In the genomic region with DNA sequence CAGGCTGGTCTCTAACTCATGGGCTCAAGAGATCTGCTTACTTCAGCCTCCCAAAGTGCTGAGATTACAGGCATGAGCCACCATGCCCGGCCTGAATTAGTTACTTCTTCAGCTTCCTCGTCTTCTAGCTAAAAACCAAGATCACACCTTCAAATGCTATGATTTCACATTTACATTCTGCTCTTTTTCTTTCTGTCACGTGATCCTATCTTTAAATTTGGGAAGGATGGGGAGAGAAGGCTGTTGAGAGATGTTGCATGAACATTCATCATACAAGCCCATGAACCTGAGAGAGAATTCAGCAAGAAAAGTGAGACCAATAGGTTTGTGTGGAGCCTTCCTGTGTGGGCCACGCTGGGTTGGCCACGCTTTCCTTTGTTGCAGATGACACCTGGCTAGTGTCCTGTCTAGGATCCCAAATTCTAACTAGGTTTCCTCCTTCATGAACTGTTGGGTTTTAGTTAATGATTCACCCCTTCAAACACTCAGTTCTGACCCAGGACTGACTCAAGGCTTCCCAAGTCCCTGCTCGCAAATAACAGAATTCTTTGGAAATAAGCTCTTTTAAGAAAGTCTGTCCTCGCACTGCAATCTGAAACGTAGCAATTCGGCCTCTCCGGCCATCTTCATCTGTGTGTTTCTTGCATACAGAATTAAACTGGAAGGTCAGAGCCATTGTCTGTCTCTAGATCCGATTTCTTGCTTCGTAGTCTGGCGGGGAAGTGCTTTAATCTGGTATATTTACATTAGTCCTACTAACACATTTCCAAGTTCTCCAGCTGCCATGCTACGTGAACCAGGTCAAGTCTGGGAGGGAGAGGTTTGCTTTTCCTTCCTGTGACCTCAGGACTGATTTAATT, we compare ENCODE assay signal across 8 cellular contexts. TPM values are rescaled to one million over a fixed set of nuclear protein-coding genes. Genes with fewer than 3 reads are reported as not detected.
A peak's percentile ranks its signal among the peaks of the same experiment; 100 is the strongest.
DNase-seq lines count a peak whose midpoint lies in the region; ATAC-seq, FAIRE-seq and TF ChIP-seq lines count a peak whose summit lies in the region.
"Had no signal": no experiment of that assay in that cellular context is flagged by ENCODE, and none has a peak within 500 bp of the region (broad histone marks: within the 10 kb centered on the region; RNA-seq: fewer than 3 reads in every experiment).

No MANE protein-coding gene starts in this region.

- WGBS in HepG2 (ENCODE audit: low lambda C conversion rate), result 31% methylated on average over 14 of the region's 14 CpGs
- 67% methylated on average over 14 of the region's 14 CpGs for WGBS in smooth muscle cell (ENCODE audit: low lambda C conversion rate)

- H3K4me3 ChIP-seq in PC-3 (ENCODE audit: low read length) (no peak overlapping the region), HepG2 (replicated peaks in 1 of 3; ENCODE audit: insufficient read depth in 1 of 3, low read depth in 2 of 3, low read length in 3 of 3) (peak overlapping the region; percentile 6 to 19 (median 15); a peak in 2 of 6 replicates), smooth muscle cell (peak overlapping the region; percentile 40)

- H3K9me3 ChIP-seq in PC-3 (ENCODE audit: low read length) (no peaks in the 10 kb centered on the region), HepG2 (ENCODE audit: low read length) (no peaks in the 10 kb centered on the region), smooth muscle cell (replicated peaks; ENCODE audit: low read depth) (no peaks in the 10 kb centered on the region)

- no peak for TF ChIP-seq RAD21 in HepG2 (CRISPR knock-in tag; IDR thresholded peaks at IDR 0.05)

- BruUV-seq in PC-3 (replicated peaks; lab: Mats Ljungman, UMichigan) (no TSS peak), HepG2 (replicated peaks; lab: Mats Ljungman, UMichigan) (no TSS peak)

- peaks cover 28% of the 10 kb centered on the region for H3K4me1 Mint-ChIP-seq in chondrocyte (ENCODE audit: low read depth)

- H3K9me3 Mint-ChIP-seq in chondrocyte (ENCODE audit: low read depth), result no peaks in the 10 kb centered on the region
- H3K9me3 Mint-ChIP-seq: stimulated activated effector memory CD8-positive, alpha-beta T cell treated with anti-CD3 and anti-CD28 coated beads, Interleukin-12 subunit alpha, Interleukin-12 subunit beta, amount 100 ng/mL, for 72 hours had no signal

- H3F3A ChIP-seq in PC-3 (ENCODE audit: low read length, unreplicated experiment), result no peaks in the 10 kb centered on the region
- no peaks in the 10 kb centered on the region for H3F3A ChIP-seq in smooth muscle cell (ENCODE audit: low read depth)

- H3K9me2 ChIP-seq in PC-3 (replicated peaks; ENCODE audit: low read length), result no peaks in the 10 kb centered on the region

- CTCF ChIA-PET in PC-3 (lab: Charles Lee), result interaction anchor here (0.5 to 1.6 kb wide), 5 partner anchors 184 to 667 kb away, joined by 3 to 4 read pairs (median 3); no protein-coding TSS in a partner anchor
- CTCF ChIA-PET in HepG2 (lab: Yijun Ruan, JAX; ENCODE audit: low intra/inter-chr PET ratio, low total read pairs), result interaction anchor here (1.3 kb wide), 1 partner anchor 779 kb away, joined by 4 read pairs; no protein-coding TSS in a partner anchor

- H3K36me3 ChIP-seq in PC-3 (ENCODE audit: low read depth, low read length) (no peaks in the 10 kb centered on the region), HepG2 (replicated peaks in 1 of 2; ENCODE audit: control insufficient read depth in 1 of 2, insufficient read depth in 2 of 2, low read length in 2 of 2) (no peaks in the 10 kb centered on the region), smooth muscle cell (ENCODE audit: low read depth) (no peaks in the 10 kb centered on the region)

- peak overlapping the region; percentile 69 for H3K27ac Mint-ChIP-seq in chondrocyte (ENCODE audit: unreplicated experiment)
- H3K27ac Mint-ChIP-seq: stimulated activated effector memory CD8-positive, alpha-beta T cell treated with anti-CD3 and anti-CD28 coated beads, Interleukin-12 subunit alpha, Interleukin-12 subunit beta, amount 100 ng/mL, for 72 hours had no signal

- no peak; the same call in 1 of the 2 replicates for ATAC-seq in PC-3
- ATAC-seq in HepG2, result peak; percentile 52
- no peak for ATAC-seq in GM21360 (IDR thresholded peaks at IDR 0.05; ENCODE audit: unreplicated experiment)

- POLR2A ChIA-PET in PC-3 (lab: Charles Lee; ENCODE audit: unreplicated experiment), result interaction anchor here (0.7 kb wide), 1 partner anchor 57 kb away, joined by 6 read pairs; no protein-coding TSS in a partner anchor
- POLR2A ChIA-PET in HepG2 (lab: Yijun Ruan, JAX), result no interaction called here

- DNase-seq in PC-3 (no peak), chondrocyte (ENCODE audit: low spot score) (no peak), HepG2 (ENCODE audit: low spot score) (no peak), smooth muscle cell (lab: John Stamatoyannopoulos, UW; ENCODE audit: unreplicated experiment) (no peak), islet precursor cell (no peak)
- DNase-seq in activated naive CD4-positive, alpha-beta T cell treated with Interleukin-2 at 50 U/mL for 16 hours, result no peak

- in situ Hi-C loops in HepG2 (cut with HindIII; ENCODE audit: extremely low pct_ligation_motif_present, low pct_unique_long_range_greater_than_20kb), result loop anchor here (5.0 kb wide), 3 partner anchors 490 to 780 kb away; no protein-coding TSS in a partner anchor

- no peaks in the 10 kb centered on the region for H3K79me2 ChIP-seq in PC-3 (ENCODE audit: low read length)
- no peaks in the 10 kb centered on the region for H3K79me2 ChIP-seq in HepG2 (ENCODE audit: insufficient read depth, low read length)
- H3K79me2 ChIP-seq in smooth muscle cell (ENCODE audit: low read depth), result no peaks in the 10 kb centered on the region

- intact Hi-C loops in PC-3 (cut with micrococcal nuclease), result loop anchor here (1.0 to 10.0 kb wide), 8 partner anchors 77 to 491 kb away; a partner anchor contains a TSS
- intact Hi-C loops in HepG2 (cut with micrococcal nuclease; ENCODE audit: unreplicated experiment), result loop anchor here (2.0 to 10.0 kb wide), 2 partner anchors 308 to 484 kb away; a partner anchor contains a TSS

- peak overlapping the region; percentile 59 for H3K4me2 ChIP-seq in PC-3 (ENCODE audit: low read length)
- H3K4me2 ChIP-seq in HepG2 (ENCODE audit: low read depth, low read length), result peak overlapping the region; percentile 67
- H3K4me2 ChIP-seq in smooth muscle cell, result peak overlapping the region; percentile 88

- no peaks in the 10 kb centered on the region for H3K27me3 Mint-ChIP-seq in chondrocyte (ENCODE audit: low read depth)

- no peak for TF ChIP-seq CTCF in PC-3 (conservative IDR thresholded peaks at IDR 0.05; ENCODE audit: low read depth, low read length)
- no peak for TF ChIP-seq CTCF in chondrocyte (IDR thresholded peaks at IDR 0.05)
- TF ChIP-seq CTCF in HepG2 (CRISPR knock-in tag; IDR thresholded peaks at IDR 0.05), result no peak
- TF ChIP-seq CTCF in smooth muscle cell (IDR thresholded peaks at IDR 0.05; ENCODE audit: borderline replicate concordance, insufficient read depth, poor library complexity, severe bottlenecking), result no peak

- peak overlapping the region; percentile 13; the same call in 1 of the 2 replicates for H3K9ac ChIP-seq in PC-3 (ENCODE audit: low read length)
- H3K9ac ChIP-seq in HepG2 (ENCODE audit: insufficient read depth, low read depth, low read length), result no peak overlapping the region
- H3K9ac ChIP-seq in smooth muscle cell (ENCODE audit: low read depth), result peak overlapping the region; percentile 58

- H2AFZ ChIP-seq in PC-3 (ENCODE audit: low read length) (peak overlapping the region; percentile 68), HepG2 (ENCODE audit: low read length) (peak overlapping the region; percentile 7), smooth muscle cell (ENCODE audit: low read depth) (peak overlapping the region; percentile 88)

- peaks cover 29% of the 10 kb centered on the region for H3K4me1 ChIP-seq in PC-3 (ENCODE audit: insufficient read depth, low read length)
- H3K4me1 ChIP-seq in HepG2 (ENCODE audit: insufficient read depth, low read length), result peaks cover 11% of the 10 kb centered on the region
- peaks cover 15% of the 10 kb centered on the region for H3K4me1 ChIP-seq in smooth muscle cell (ENCODE audit: low read depth)

- H4K20me1 ChIP-seq in PC-3 (ENCODE audit: low read length) (no peaks in the 10 kb centered on the region), HepG2 (ENCODE audit: insufficient read depth, low read length) (no peaks in the 10 kb centered on the region), smooth muscle cell (ENCODE audit: low read depth) (no peaks in the 10 kb centered on the region)

- H3K36me3 Mint-ChIP-seq in chondrocyte (ENCODE audit: low read depth), result no peaks in the 10 kb centered on the region
- H3K36me3 Mint-ChIP-seq: stimulated activated effector memory CD8-positive, alpha-beta T cell treated with anti-CD3 and anti-CD28 coated beads, Interleukin-12 subunit alpha, Interleukin-12 subunit beta, amount 100 ng/mL, for 72 hours had no signal

- no peak for TF ChIP-seq POLR2A in HepG2 (IDR thresholded peaks at IDR 0.05; ENCODE audit: insufficient read depth in 1 of 2, low read depth in 2 of 2, low read length in 2 of 2)

- H3K27me3 ChIP-seq in PC-3 (ENCODE audit: low read length) (no peaks in the 10 kb centered on the region), HepG2 (ENCODE audit: control insufficient read depth in 1 of 2, insufficient read depth in 2 of 2, low read length in 2 of 2) (no peaks in the 10 kb centered on the region), smooth muscle cell (ENCODE audit: low read depth) (no peaks in the 10 kb centered on the region)

- FAIRE-seq in HepG2 (lab: Jason Lieb, UNC), result no peak

- peak overlapping the region; percentile 45 for H3K4me3 Mint-ChIP-seq in chondrocyte (ENCODE audit: unreplicated experiment)
- H3K4me3 Mint-ChIP-seq: stimulated activated effector memory CD8-positive, alpha-beta T cell treated with anti-CD3 and anti-CD28 coated beads, Interleukin-12 subunit alpha, Interleukin-12 subunit beta, amount 100 ng/mL, for 72 hours had no signal

- TF ChIP-seq EP300 in HepG2 (IDR thresholded peaks at IDR 0.05; ENCODE audit: low read depth in 2 of 2, low read length in 2 of 2) (no peak), HepG2 (CRISPR knock-in tag; IDR thresholded peaks at IDR 0.05; ENCODE audit: borderline replicate concordance) (no peak)

- peak overlapping the region; percentile 1; the same call in 1 of the 2 replicates for H3K27ac ChIP-seq in PC-3 (ENCODE audit: low read length)
- no peak overlapping the region for H3K27ac ChIP-seq in HepG2 (ENCODE audit: extremely low read length, insufficient read depth, low read length)
- H3K27ac ChIP-seq in smooth muscle cell (ENCODE audit: low read depth), result peak overlapping the region; percentile 53

RNA-seq across cellular contexts. Expression of a gene that starts 57.2 kb away (rescaled TPM):
- total RNA-seq in PC-3 (2014; rRNA removed), result 34.8 and 43.5 TPM in 2 replicates
- 48.3 to 62.3 TPM (median 54.2 TPM) in 3 replicates for total RNA-seq in chondrocyte
- total RNA-seq in HepG2 (2016; rRNA removed; fragmentation: Illumina TruSeq; extraction: Trizol), result 51.9 and 79.5 TPM in 2 replicates
- total RNA-seq in HepG2 (2016; cell fraction: cytosol; rRNA removed; fragmentation: Illumina TruSeq; extraction: Trizol; ENCODE audit: low read depth), result 30.8 and 35.3 TPM in 2 replicates
- 53.4 and 76.4 TPM in 2 replicates for total RNA-seq in HepG2 (2016; cell fraction: insoluble cytoplasmic fraction; rRNA removed; fragmentation: Illumina TruSeq; extraction: Trizol)
- total RNA-seq in HepG2 (2016; cell fraction: membrane; rRNA removed; fragmentation: Illumina TruSeq; extraction: Trizol), result 35.2 and 40.3 TPM in 2 replicates
- 48.0 and 50.4 TPM in 2 replicates for total RNA-seq in HepG2 (2016; cell fraction: nucleus; rRNA removed; fragmentation: Illumina TruSeq; extraction: Trizol)
- polyA plus RNA-seq in HepG2 (2011; rRNA removed), result 49.3 and 51.8 TPM in 2 replicates
- polyA plus RNA-seq in HepG2 (2011; cell fraction: cytosol; rRNA removed), result 29.0 and 29.6 TPM in 2 replicates
- polyA plus RNA-seq in HepG2 (2011; cell fraction: nucleus; rRNA removed), result 38.1 and 40.9 TPM in 2 replicates
- polyA plus RNA-seq in HepG2 (2012), result 24.6 and 28.3 TPM in 2 replicates
- 7.6 and 8.2 TPM in 2 replicates for polyA plus RNA-seq in HepG2 (2016; cell fraction: cytosol; fragmentation: Illumina TruSeq; extraction: Trizol; ENCODE audit: low read depth)
- 40.9 and 45.2 TPM in 2 replicates for polyA plus RNA-seq in HepG2 (2016; cell fraction: insoluble cytoplasmic fraction; fragmentation: Illumina TruSeq; extraction: Trizol; ENCODE audit: low read depth)
- polyA plus RNA-seq in HepG2 (2016; cell fraction: membrane; fragmentation: Illumina TruSeq; extraction: Trizol; ENCODE audit: low read depth), result 14.6 and 15.8 TPM in 2 replicates
- 24.2 and 42.3 TPM in 2 replicates for polyA plus RNA-seq in HepG2 (2016; cell fraction: nucleus; fragmentation: Illumina TruSeq; extraction: Trizol; ENCODE audit: insufficient read depth, low read depth)
- 92.6 and 106 TPM in 2 replicates for polyA minus RNA-seq in HepG2 (2011; rRNA and poly(A)+ RNA removed; ENCODE audit: low replicate concordance)
- 36.9 and 38.6 TPM in 2 replicates for polyA minus RNA-seq in HepG2 (2011; cell fraction: cytosol; rRNA and poly(A)+ RNA removed)
- polyA minus RNA-seq in HepG2 (2011; cell fraction: nucleus; rRNA and poly(A)+ RNA removed), result 76.7 and 91.5 TPM in 2 replicates
- 41.1 and 67.6 TPM in 2 replicates for total RNA-seq in smooth muscle cell
- 19.0 and 23.8 TPM in 2 replicates for polyA plus RNA-seq in smooth muscle cell

Comparison
In these comparisons a context has a peak if more than half of its experiments do, and no peak if none do; other contexts are left out.
1. H2AFZ ChIP-seq: peak in every context shown above with its lines; median percentile 88 in smooth muscle cell; 68 in PC-3; 7 in HepG2.